ENCODE assay signal across 8 cellular contexts in the genomic region with DNA sequence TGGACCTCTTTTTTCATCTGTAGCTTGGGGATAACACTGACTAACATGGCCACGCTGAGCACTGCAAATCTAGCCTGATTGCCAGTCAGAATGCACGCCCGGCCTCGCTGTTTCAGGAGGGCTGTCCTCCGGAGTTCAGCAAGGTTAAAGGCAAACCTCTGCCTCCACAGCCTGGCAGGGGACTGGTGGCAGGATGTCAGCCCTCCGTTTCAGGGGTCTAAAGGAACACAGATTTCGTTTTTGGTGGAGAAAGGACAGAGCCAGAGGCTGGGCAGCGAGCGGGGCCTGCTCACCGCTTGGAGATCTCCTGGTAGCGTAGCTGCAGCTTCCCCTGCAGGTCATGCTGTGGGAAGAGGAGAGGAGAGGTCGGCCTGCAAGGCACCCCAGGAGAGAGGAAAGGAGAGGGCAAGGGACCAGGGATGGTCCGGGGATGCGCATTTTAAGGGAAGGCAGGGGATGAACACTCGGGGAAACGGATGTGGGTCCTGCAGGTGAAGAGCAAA. TPM values are rescaled to one million over a fixed set of nuclear protein-coding genes. Genes with fewer than 3 reads are reported as not detected.
A peak's percentile ranks its signal among the peaks of the same experiment; 100 is the strongest.
DNase-seq lines count a peak whose midpoint lies in the region; ATAC-seq and TF ChIP-seq lines count a peak whose summit lies in the region.

No MANE protein-coding gene starts in this region.

- H3K9me3 ChIP-seq in SU-DHL-6 (ENCODE audit: insufficient read depth, low read length) (no peaks in the 10 kb centered on the region), esophagus (ENCODE audit: control insufficient read depth in 2 of 2, insufficient read depth in 1 of 2, low read depth in 1 of 2, low read length in 1 of 2) (peaks cover 0 to 2% of the 10 kb centered on the region in 2 donors), neuronal stem cell (replicated peaks in 1 of 2; ENCODE audit: control insufficient read depth in 2 of 2, insufficient read depth in 1 of 2, low read depth in 1 of 2, low read length in 2 of 2) (no peaks in the 10 kb centered on the region)

- H4K8ac ChIP-seq in neuronal stem cell (ENCODE audit: low read depth, low read length): peak overlapping the region; percentile 20

- H3K36me3 ChIP-seq in SU-DHL-6 (ENCODE audit: low read length) (peaks cover 14% of the 10 kb centered on the region; the same call in 1 of the 2 replicates), esophagus (ENCODE audit: control insufficient read depth in 2 of 2, insufficient read depth in 2 of 2, low read length in 1 of 2) (peaks cover 2 to 15% of the 10 kb centered on the region in 2 donors), neuronal stem cell (replicated peaks in 1 of 2; ENCODE audit: control insufficient read depth in 2 of 2, insufficient read depth in 2 of 2, low read length in 2 of 2) (peaks cover 17 to 48% of the 10 kb centered on the region in 2 donors)

- peak overlapping the region; percentile 40 for H3K14ac ChIP-seq in neuronal stem cell (ENCODE audit: low read length)

- H3K79me1 ChIP-seq in neuronal stem cell (ENCODE audit: low read depth, low read length): peaks cover 20% of the 10 kb centered on the region

- H4K91ac ChIP-seq in neuronal stem cell (ENCODE audit: low read depth, low read length, poor library complexity): no peak overlapping the region

- no peak for TF ChIP-seq CTCF in SU-DHL-6 (IDR thresholded peaks at IDR 0.05; ENCODE audit: insufficient read depth, low read length, poor library complexity, severe bottlenecking)

- no peak overlapping the region for H2BK120ac ChIP-seq in neuronal stem cell (ENCODE audit: low read depth, low read length)

- peaks cover 21% of the 10 kb centered on the region for H3F3A ChIP-seq in SU-DHL-6 (ENCODE audit: insufficient read depth)

- H3K27me3 ChIP-seq in SU-DHL-6 (ENCODE audit: low read length): no peaks in the 10 kb centered on the region
- H3K27me3 ChIP-seq in esophagus (ENCODE audit: control insufficient read depth in 1 of 2, insufficient read depth in 2 of 2, low read length in 2 of 2): no peaks in the 10 kb centered on the region
- no peaks in the 10 kb centered on the region for H3K27me3 ChIP-seq in neuronal stem cell (ENCODE audit: control insufficient read depth in 3 of 3, insufficient read depth in 3 of 3, low read depth in 1 of 3, low read length in 3 of 3)

- no peaks in the 10 kb centered on the region for H3K9me2 ChIP-seq in SU-DHL-6 (replicated peaks; ENCODE audit: insufficient read depth, low read length)

- no peak overlapping the region for H2BK12ac ChIP-seq in neuronal stem cell (ENCODE audit: low read length)

- H3K4ac ChIP-seq in neuronal stem cell (ENCODE audit: low read length): no peak overlapping the region

- H3K27ac ChIP-seq in SU-DHL-6 (ENCODE audit: low read depth, low read length): peak overlapping the region; percentile 52
- H3K27ac ChIP-seq in esophagus (ENCODE audit: low read depth in 2 of 2, low read length in 1 of 2): peak overlapping the region; percentile 92 to 95
- H3K27ac ChIP-seq in neuronal stem cell (replicated peaks; ENCODE audit: low read length): no peak overlapping the region

- peak overlapping the region; percentile 77 for H2BK5ac ChIP-seq in neuronal stem cell (ENCODE audit: low read length)

- peak overlapping the region; percentile 89 for H3K4me2 ChIP-seq in SU-DHL-6 (ENCODE audit: low read depth, low read length, poor library complexity, severe bottlenecking)
- H3K4me2 ChIP-seq in neuronal stem cell (ENCODE audit: insufficient read depth, low read length, poor library complexity, severe bottlenecking): peak overlapping the region; percentile 84

- peak overlapping the region; percentile 90 for H2AK5ac ChIP-seq in neuronal stem cell (ENCODE audit: low read depth, low read length)

- H3K4me3 ChIP-seq in SU-DHL-6 (ENCODE audit: insufficient read depth, low read length, poor library complexity, severe bottlenecking) (peak overlapping the region; percentile 95), esophagus (ENCODE audit: low read depth in 1 of 2, low read length in 2 of 2) (peak overlapping the region; percentile 91 to 94), neuronal stem cell (ENCODE audit: low read length in 2 of 2) (peak overlapping the region; percentile 89 to 91)

- H2AFZ ChIP-seq in SU-DHL-6 (ENCODE audit: low read depth, low read length, severe bottlenecking) (peak overlapping the region; percentile 33), neuronal stem cell (ENCODE audit: low read length) (peak overlapping the region; percentile 77)

- H4K20me1 ChIP-seq in SU-DHL-6 (ENCODE audit: low read depth, low read length): peaks cover 9% of the 10 kb centered on the region; the same call in 1 of the 2 replicates

- H3K4me1 ChIP-seq in esophagus (ENCODE audit: control insufficient read depth in 2 of 2, insufficient read depth in 2 of 2, low read length in 1 of 2) (peaks cover 2 to 13% of the 10 kb centered on the region in 2 donors), neuronal stem cell (ENCODE audit: control insufficient read depth in 2 of 2, insufficient read depth in 1 of 2, low read depth in 1 of 2, low read length in 2 of 2) (peaks cover 9 to 12% of the 10 kb centered on the region in 2 donors)

- ATAC-seq in HG02678 (IDR thresholded peaks at IDR 0.05; ENCODE audit: unreplicated experiment): peak; percentile 10

- peak overlapping the region; percentile 28 for H2BK15ac ChIP-seq in neuronal stem cell (ENCODE audit: low read length)

- peak overlapping the region; percentile 60 for H3K23ac ChIP-seq in neuronal stem cell (ENCODE audit: low read depth, low read length, poor library complexity)

- H3K18ac ChIP-seq in neuronal stem cell (ENCODE audit: low read length): peak overlapping the region; percentile 93

- 1 to 2% methylated on average over 16 of the region's 16 CpGs for WGBS in esophagus, 2 donors
- no CpG with 5 or more reads among the region's 16 CpGs for WGBS in neuronal stem cell (ENCODE audit: extremely low coverage in 2 of 2, insufficient read length in 2 of 2, insufficient replicate concordance in 1 of 2), 2 donors

- H3K9ac ChIP-seq in SU-DHL-6 (ENCODE audit: low read length): peak overlapping the region; percentile 92
- H3K9ac ChIP-seq in neuronal stem cell (ENCODE audit: low read depth, low read length, poor library complexity): peak overlapping the region; percentile 89

- H3K79me2 ChIP-seq in SU-DHL-6 (ENCODE audit: insufficient read depth, low read length): peaks cover 34% of the 10 kb centered on the region

- DNase-seq in ELF-1 (ENCODE audit: low read depth, low spot score): peak; percentile 57
- no peak for DNase-seq in neuronal stem cell (ENCODE audit: low spot score)
- no peak for DNase-seq in DMS 273 (lab: John Stamatoyannopoulos, UW; ENCODE audit: unreplicated experiment)
- DNase-seq in iPS-NIHi11 (ENCODE audit: low spot score): no peak
- no peak for DNase-seq in NCI-H1048 (lab: John Stamatoyannopoulos, UW)

RNA-seq across cellular contexts. Expression of gene NDUFA7, which starts 0.6 kb away (rescaled TPM):
- 100 to 1,000 TPM; 103 to 112 TPM for polyA plus RNA-seq in esophagus
- polyA plus RNA-seq in neuronal stem cell (2013, experiment 1 of 2): 187 TPM
- 184 TPM for polyA plus RNA-seq in neuronal stem cell (2013, experiment 2 of 2)

RNA-seq across cellular contexts. Expression of gene RPS28, which starts 0.7 kb away (rescaled TPM):
- 100 to 1,000 TPM; 725 to 804 TPM for polyA plus RNA-seq in esophagus
- polyA plus RNA-seq in neuronal stem cell (2013, experiment 1 of 2): 2,413 TPM
- 2,325 TPM for polyA plus RNA-seq in neuronal stem cell (2013, experiment 2 of 2)

RNA-seq across cellular contexts. Expression of gene CD320, which starts 12.5 kb away (rescaled TPM):
- polyA plus RNA-seq in esophagus: 10 to 100 TPM in 1 of 2 donors, 1 to 10 TPM in 1; 9.4 to 17.9 TPM
- 28.0 TPM for polyA plus RNA-seq in neuronal stem cell (2013, experiment 1 of 2)
- 26.3 TPM for polyA plus RNA-seq in neuronal stem cell (2013, experiment 2 of 2)

RNA-seq across cellular contexts. Expression of gene KANK3, which starts 22.4 kb away (rescaled TPM):
- 1 to 10 TPM; 4.2 to 5.2 TPM for polyA plus RNA-seq in esophagus
- 0.50 TPM for polyA plus RNA-seq in neuronal stem cell (2013, experiment 1 of 2)
- 0.57 TPM for polyA plus RNA-seq in neuronal stem cell (2013, experiment 2 of 2)

RNA-seq across cellular contexts. Expression of gene ANGPTL4, which starts 43.3 kb away (rescaled TPM):
- 100 to 1,000 TPM in 1 of 2 donors, 10 to 100 TPM in 1; 27.2 to 126 TPM for polyA plus RNA-seq in esophagus
- 2.7 TPM for polyA plus RNA-seq in neuronal stem cell (2013, experiment 1 of 2)
- polyA plus RNA-seq in neuronal stem cell (2013, experiment 2 of 2): 3.0 TPM
